Comparison of ENCODE assay signal across 8 cellular contexts in the genomic region with DNA sequence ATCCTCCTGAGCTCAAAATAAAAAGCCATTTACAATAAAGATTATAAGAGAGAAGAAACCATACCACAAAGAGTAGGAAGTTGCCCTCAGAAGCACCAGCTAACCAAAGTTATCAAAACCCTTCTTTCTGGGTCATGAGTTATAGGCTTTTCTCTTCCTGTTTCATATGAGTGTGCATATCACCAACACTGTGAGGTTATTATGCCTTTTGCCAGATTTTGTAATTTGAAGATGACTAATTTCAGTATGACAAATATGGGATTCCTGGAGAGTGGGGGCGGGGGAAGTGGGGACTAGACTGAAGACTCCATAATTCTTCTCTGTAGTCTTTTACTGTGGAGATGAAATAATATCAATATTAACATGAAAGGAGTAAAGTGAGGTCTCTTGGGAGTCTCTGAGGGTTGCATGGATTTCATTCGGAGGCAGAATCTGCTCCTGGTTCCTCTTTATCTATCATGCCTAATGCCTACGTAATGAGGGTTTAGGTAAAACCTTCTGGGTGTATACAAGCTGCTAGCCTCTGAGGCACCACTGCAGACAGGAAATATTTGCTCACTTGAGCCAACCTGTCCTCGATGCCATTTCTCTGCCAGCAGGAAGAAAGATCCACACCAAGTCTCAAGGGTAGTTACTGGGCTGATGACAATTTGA. TPM values are rescaled to one million over a fixed set of nuclear protein-coding genes. Genes with fewer than 3 reads are reported as not detected.
DNase-seq lines count a peak whose midpoint lies in the region; ATAC-seq, FAIRE-seq and TF ChIP-seq lines count a peak whose summit lies in the region.

No MANE protein-coding gene starts in this region.

- peak overlapping the region; percentile 90 for H3K4me3 Mint-ChIP-seq in activated naive CD8-positive, alpha-beta T cell treated with anti-CD3 and anti-CD28 coated beads for 36 hours

- no peak for FAIRE-seq in D721Med (lab: Jason Lieb, UNC)

- peaks cover 55% of the 10 kb centered on the region for H3K4me1 Mint-ChIP-seq in activated naive CD8-positive, alpha-beta T cell treated with anti-CD3 and anti-CD28 coated beads for 36 hours

- TF ChIP-seq CTCF in hepatocyte (IDR thresholded peaks at IDR 0.05; ENCODE audit: poor library complexity) (no peak), D721Med (IDR thresholded peaks at IDR 0.05; ENCODE audit: insufficient read depth, missing control alignments) (no peak)

- H3K9me2 ChIP-seq in hepatocyte (replicated peaks; ENCODE audit: insufficient read depth): no peaks in the 10 kb centered on the region

- peak; percentile 13 for DNase-seq in SIG-M5 (lab: John Stamatoyannopoulos, UW)
- peak; percentile 63 for DNase-seq in activated naive CD8-positive, alpha-beta T cell treated with anti-CD3 and anti-CD28 coated beads for 36 hours
- peak; percentile 43 for DNase-seq in hepatocyte (ENCODE audit: low spot score)
- DNase-seq in stimulated activated CD8-positive, alpha-beta memory T cell treated with anti-CD3 and anti-CD28 coated beads, Interleukin-12 subunit alpha, Interleukin-12 subunit beta, amount 100 ng/mL, for 24 hours (ENCODE audit: extremely low read depth): peak; percentile 47
- no peak for DNase-seq in mesenteric fat pad (ENCODE audit: low spot score)
- no peak for DNase-seq in D721Med (ENCODE audit: insufficient read length, low spot score)

- peak overlapping the region; percentile 54 for H3K27ac ChIP-seq in hepatocyte

- no peak overlapping the region for H2AFZ ChIP-seq in hepatocyte

- H3K27me3 ChIP-seq in hepatocyte: no peaks in the 10 kb centered on the region

- no peaks in the 10 kb centered on the region for H3K36me3 ChIP-seq in hepatocyte (replicated peaks; ENCODE audit: insufficient read depth, low read depth)

- peaks cover 52% of the 10 kb centered on the region for H3K36me3 Mint-ChIP-seq in activated naive CD8-positive, alpha-beta T cell treated with anti-CD3 and anti-CD28 coated beads for 36 hours

- H3K4me1 ChIP-seq in hepatocyte (ENCODE audit: insufficient read depth): peaks cover 6% of the 10 kb centered on the region

- WGBS in hepatocyte (ENCODE audit: low lambda C conversion rate, missing lambda C conversion rate): 53% methylated on average over 4 of the region's 4 CpGs

- no peak overlapping the region for H3K4me3 ChIP-seq in hepatocyte

- peak overlapping the region; percentile 100 for H3K27ac Mint-ChIP-seq in activated naive CD8-positive, alpha-beta T cell treated with anti-CD3 and anti-CD28 coated beads for 36 hours

- peak; percentile 18 for ATAC-seq in HG03108 (IDR thresholded peaks at IDR 0.05; ENCODE audit: unreplicated experiment)

- no peak overlapping the region for H3K4me2 ChIP-seq in hepatocyte

- H3K9me3 Mint-ChIP-seq in activated naive CD8-positive, alpha-beta T cell treated with anti-CD3 and anti-CD28 coated beads for 36 hours: no peaks in the 10 kb centered on the region

- no peaks in the 10 kb centered on the region for H4K20me1 ChIP-seq in hepatocyte (ENCODE audit: insufficient read depth, poor library complexity, severe bottlenecking)

- no peaks in the 10 kb centered on the region for H3K9me3 ChIP-seq in hepatocyte (ENCODE audit: low read depth)

- peaks cover 16% of the 10 kb centered on the region for H3K79me2 ChIP-seq in hepatocyte

- peaks cover 6% of the 10 kb centered on the region for H3K27me3 Mint-ChIP-seq in activated naive CD8-positive, alpha-beta T cell treated with anti-CD3 and anti-CD28 coated beads for 36 hours

- TF ChIP-seq POLR2A in GM15510 (IDR thresholded peaks at IDR 0.05; ENCODE audit: borderline replicate concordance, extremely low read depth, insufficient read length): peak; percentile 39

RNA-seq across cellular contexts. Expression of a gene that starts 2.1 kb away (rescaled TPM):
- 100 to 1,000 TPM; 146 to 147 TPM for total RNA-seq in activated naive CD8-positive, alpha-beta T cell treated with anti-CD3 and anti-CD28 coated beads for 36 hours
- total RNA-seq in hepatocyte (3.1 and 3.2 TPM in 2 replicates), mesenteric fat pad (17.0 TPM)
- polyA plus RNA-seq in hepatocyte: 2.3 and 3.7 TPM in 2 replicates

RNA-seq across cellular contexts. Expression of a gene that starts 5.3 kb away (rescaled TPM):
- 10 to 100 TPM; 52.8 to 54.9 TPM for total RNA-seq in activated naive CD8-positive, alpha-beta T cell treated with anti-CD3 and anti-CD28 coated beads for 36 hours
- total RNA-seq in hepatocyte (42.0 and 45.9 TPM in 2 replicates), mesenteric fat pad (58.7 TPM)
- polyA plus RNA-seq in hepatocyte: 13.7 and 15.4 TPM in 2 replicates

RNA-seq across cellular contexts. Expression of a gene that starts 48.9 kb away (rescaled TPM):
- total RNA-seq in activated naive CD8-positive, alpha-beta T cell treated with anti-CD3 and anti-CD28 coated beads for 36 hours: 1 to 10 TPM; 3.3 TPM
- total RNA-seq in hepatocyte: 3.1 and 3.6 TPM in 2 replicates
- not detected in 2 replicates for polyA plus RNA-seq in hepatocyte
- total RNA-seq in mesenteric fat pad: 2.2 TPM

Comparison
In these comparisons a context has a peak if more than half of its experiments do, and no peak if none do; other contexts are left out.
1. DNase-seq: peak in SIG-M5 (single experiment), activated naive CD8-positive, alpha-beta T cell treated with anti-CD3 and anti-CD28 coated beads for 36 hours (single experiment), hepatocyte (single experiment) and stimulated activated CD8-positive, alpha-beta memory T cell treated with anti-CD3 and anti-CD28 coated beads, Interleukin-12 subunit alpha, Interleukin-12 subunit beta, amount 100 ng/mL, for 24 hours (single experiment); none in mesenteric fat pad (single experiment) and D721Med (single experiment).